Comparison of ENCODE assay signal across 17 cellular contexts in the genomic region with DNA sequence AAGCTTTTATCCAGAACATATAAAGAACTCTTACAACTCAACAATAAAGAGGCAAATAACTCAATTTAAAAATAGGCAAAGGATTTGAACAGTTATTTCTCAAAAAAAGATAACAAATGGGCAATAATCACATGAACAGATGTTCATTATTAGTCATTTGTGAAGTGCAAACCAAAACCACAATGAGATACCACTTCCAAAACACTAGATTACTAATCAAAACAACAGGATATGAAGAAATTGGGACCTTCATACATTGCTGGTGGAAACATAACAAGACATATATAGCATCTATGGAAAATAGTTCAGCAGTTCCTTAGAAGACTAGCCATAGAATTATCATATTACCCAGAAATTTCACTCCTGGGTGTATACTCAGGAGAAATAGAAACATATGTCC.
DNase-seq lines count a peak whose midpoint lies in the region; ATAC-seq lines count a peak whose summit lies in the region.
"Had no signal": no experiment of that assay in that cellular context is flagged by ENCODE, and none has a peak within 500 bp of the region (broad histone marks: within the 10 kb centered on the region; RNA-seq: fewer than 3 reads in every experiment).

No MANE protein-coding gene starts in this region.

- DNase-seq in OCI-M1 (lab: John Stamatoyannopoulos, UW) (peak; percentile 14), iris pigment epithelial cell (ENCODE audit: low read depth) (peak; percentile 42), NCI-H2196 (lab: John Stamatoyannopoulos, UW; ENCODE audit: unreplicated experiment) (no peak)
- DNase-seq: activated naive CD4-positive, alpha-beta T cell treated with anti-CD3 and anti-CD28 coated beads, Interleukin-2, amount 50 U/mL, for 16 hours; activated T-cell treated with anti-CD3 and anti-CD28 coated beads, Interleukin-2, amount 50 U/mL, for 1 hour; cortex of kidney; DND-41; left lung; mucosa of descending colon; NCI-H187; stimulated activated CD4-positive, alpha-beta T cell treated with anti-CD3 and anti-CD28 coated beads, Interleukin-4, amount 100 ng/mL, for 4 hours; SW 1271 had no signal

- ATAC-seq in GM18907 (IDR thresholded peaks at IDR 0.05; ENCODE audit: unreplicated experiment) (peak; percentile 69), HG03159 (IDR thresholded peaks at IDR 0.05; ENCODE audit: unreplicated experiment) (peak; percentile 61), GM18868 (IDR thresholded peaks at IDR 0.05; ENCODE audit: unreplicated experiment) (no peak), GM19328 (IDR thresholded peaks at IDR 0.05; ENCODE audit: unreplicated experiment) (no peak)
- ATAC-seq: GM23338, left lung, mucosa of descending colon had no signal

Comparison
In these comparisons a context has a peak if more than half of its experiments do, and no peak if none do; other contexts are left out.
1. ATAC-seq: peak in GM18907 (single experiment) and HG03159 (single experiment); none in GM18868 (single experiment) and GM19328 (single experiment).